ENCODE assay signal across 8 cellular contexts in genomic region chr7:80453699-80454340, GRCh38. TPM values are rescaled to one million over a fixed set of nuclear protein-coding genes. Genes with fewer than 3 reads are reported as not detected.
DNase-seq lines count a peak whose midpoint lies in the region; ATAC-seq, FAIRE-seq and TF ChIP-seq lines count a peak whose summit lies in the region.

No MANE protein-coding gene starts in this region.

- H3K27ac Mint-ChIP-seq in activated naive CD4-positive, alpha-beta T cell treated with anti-CD3 and anti-CD28 coated beads, Interleukin-2, amount 10 ng/mL, durations not matched to agents 7 days and 5 days = no peak overlapping the region

- no peak overlapping the region for H3K4me2 ChIP-seq in A549

- no peak for TF ChIP-seq POLR2A in A549 (IDR thresholded peaks at IDR 0.05; ENCODE audit: low read length)
- no peak for TF ChIP-seq POLR2A in Peyer's patch (IDR thresholded peaks at IDR 0.05)
- TF ChIP-seq POLR2A in vagina (IDR thresholded peaks at IDR 0.05) = no peak

- H3K4me1 Mint-ChIP-seq in activated naive CD4-positive, alpha-beta T cell treated with anti-CD3 and anti-CD28 coated beads, Interleukin-2, amount 10 ng/mL, durations not matched to agents 7 days and 5 days = no peaks in the 10 kb centered on the region

- H3K27ac ChIP-seq in A549 (no peak overlapping the region), Peyer's patch (no peak overlapping the region), vagina (no peak overlapping the region), right atrium auricular region (no peak overlapping the region), aorta (ENCODE audit: low read depth in 1 of 2, low read length in 2 of 2) (no peak overlapping the region)

- CTCF ChIA-PET in A549 (lab: Yijun Ruan, JAX) = interaction anchor here (1.8 kb wide), 1 partner anchor 25 kb away, joined by 7 read pairs; no protein-coding TSS in a partner anchor
- CTCF ChIA-PET in activated naive CD4-positive, alpha-beta T cell treated with anti-CD3 and anti-CD28 coated beads, Interleukin-2, amount 10 ng/mL, durations not matched to agents 7 days and 5 days (lab: Charles Lee) = no interaction called here

- H3K9me3 ChIP-seq in A549 = no peaks in the 10 kb centered on the region
- H3K9me3 ChIP-seq in Peyer's patch = no peaks in the 10 kb centered on the region
- H3K9me3 ChIP-seq in vagina = no peaks in the 10 kb centered on the region
- H3K9me3 ChIP-seq in right atrium auricular region = no peaks in the 10 kb centered on the region
- no peaks in the 10 kb centered on the region for H3K9me3 ChIP-seq in aorta (ENCODE audit: control insufficient read depth, low read length)

- H3K9me3 Mint-ChIP-seq in activated naive CD4-positive, alpha-beta T cell treated with anti-CD3 and anti-CD28 coated beads, Interleukin-2, amount 10 ng/mL, durations not matched to agents 7 days and 5 days = no peaks in the 10 kb centered on the region

- H3K4me3 Mint-ChIP-seq in activated naive CD4-positive, alpha-beta T cell treated with anti-CD3 and anti-CD28 coated beads, Interleukin-2, amount 10 ng/mL, durations not matched to agents 7 days and 5 days = no peak overlapping the region

- H3K36me3 ChIP-seq in Peyer's patch (no peaks in the 10 kb centered on the region), vagina (no peaks in the 10 kb centered on the region), right atrium auricular region (no peaks in the 10 kb centered on the region), aorta (ENCODE audit: control insufficient read depth in 1 of 2, insufficient read depth in 2 of 2, low read length in 1 of 2) (no peaks in the 10 kb centered on the region)

- FAIRE-seq in A549 (lab: Jason Lieb, UNC) (no peak), frontal cortex (lab: Jason Lieb, UNC) (peak; percentile 94)

- H3K4me1 ChIP-seq in A549 (peaks cover 16% of the 10 kb centered on the region), Peyer's patch (no peaks in the 10 kb centered on the region), vagina (no peaks in the 10 kb centered on the region), right atrium auricular region (no peaks in the 10 kb centered on the region), aorta (ENCODE audit: control insufficient read depth in 1 of 2, insufficient read depth in 2 of 2, low read length in 2 of 2) (peaks cover 0 to 1% of the 10 kb centered on the region in 2 donors)

- TF ChIP-seq CTCF in A549 (IDR thresholded peaks at IDR 0.05) = peak; percentile 78
- peak in 4 of 6 experiments; percentile 17 to 58 (median 48) for TF ChIP-seq CTCF in Peyer's patch (IDR thresholded peaks at IDR 0.05)
- peak in 2 of 3 experiments; percentile 10 to 41 for TF ChIP-seq CTCF in vagina (IDR thresholded peaks at IDR 0.05)
- TF ChIP-seq CTCF in right atrium auricular region (IDR thresholded peaks at IDR 0.05) = peak in 1 of 2 donors; percentile 59

- WGBS in A549 (ENCODE audit: missing lambda C conversion rate) = 42% methylated on average over 2 of the region's 2 CpGs
- 24 to 30% methylated on average over 2 of the region's 2 CpGs for WGBS in aorta, 2 donors

- TF ChIP-seq RAD21 in A549 (conservative IDR thresholded peaks at IDR 0.05 in 1 of 2, IDR thresholded peaks at IDR 0.05 in 1 of 2) = peak; percentile 77 to 81

- no peaks in the 10 kb centered on the region for H3K27me3 Mint-ChIP-seq in activated naive CD4-positive, alpha-beta T cell treated with anti-CD3 and anti-CD28 coated beads, Interleukin-2, amount 10 ng/mL, durations not matched to agents 7 days and 5 days

- H3K36me3 Mint-ChIP-seq in activated naive CD4-positive, alpha-beta T cell treated with anti-CD3 and anti-CD28 coated beads, Interleukin-2, amount 10 ng/mL, durations not matched to agents 7 days and 5 days = no peaks in the 10 kb centered on the region

- DNase-seq in A549 (ENCODE audit: low read depth in 1 of 2, low spot score in 1 of 2) = peak; percentile 10 to 40
- DNase-seq in Peyer's patch = no peak
- DNase-seq in frontal cortex (ENCODE audit: low spot score in 2 of 2) = peak in 1 of 2 donors; percentile 2
- no peak for DNase-seq in vagina (ENCODE audit: extremely low spot score in 2 of 2)
- no peak for DNase-seq in activated naive CD4-positive, alpha-beta T cell treated with anti-CD3 and anti-CD28 coated beads, Interleukin-2, amount 10 ng/mL, durations not matched to agents 7 days and 5 days
- no peak for DNase-seq in right atrium auricular region (ENCODE audit: low spot score)
- DNase-seq in aorta = no peak

- H3K4me3 ChIP-seq in A549 = no peak overlapping the region
- no peak overlapping the region for H3K4me3 ChIP-seq in Peyer's patch
- no peak overlapping the region for H3K4me3 ChIP-seq in vagina
- H3K4me3 ChIP-seq in right atrium auricular region = no peak overlapping the region
- H3K4me3 ChIP-seq in aorta (ENCODE audit: low read length in 2 of 2) = no peak overlapping the region

- ATAC-seq in A549 (peak in 1 of 2 experiments; percentile 48; a peak in 1 of 6 replicates), GM18502 (IDR thresholded peaks at IDR 0.05; ENCODE audit: poor library complexity, unreplicated experiment) (peak; percentile 43), aorta (ENCODE audit: low FRiP score) (no peak)

- intact Hi-C loops in vagina (cut with DNase I) (no loop called here), aorta (cut with DNase I) (loop anchor here in 1 of 2 donors (2.0 kb wide), 1 partner anchor 357 kb away; no protein-coding TSS in a partner anchor)

- TF ChIP-seq EP300 in A549 (IDR thresholded peaks at IDR 0.05) = no peak

- POLR2A ChIA-PET in A549 (lab: Yijun Ruan, JAX) = no interaction called here

- H3K27me3 ChIP-seq in Peyer's patch (no peaks in the 10 kb centered on the region), vagina (no peaks in the 10 kb centered on the region), right atrium auricular region (no peaks in the 10 kb centered on the region), aorta (ENCODE audit: control insufficient read depth in 1 of 2, insufficient read depth in 2 of 2, low read length in 1 of 2) (no peaks in the 10 kb centered on the region)

TF ChIP-seq in A549, 52 proteins besides CTCF, POLR2A, EP300 and RAD21:
- TF ChIP-seq HEYL (CRISPR knock-in tag; IDR thresholded peaks at IDR 0.05) (no peak), SMC3 (IDR thresholded peaks at IDR 0.05) (peak; percentile 85), RNF2 (IDR thresholded peaks at IDR 0.05; ENCODE audit: borderline replicate concordance, low read depth) (no peak), SREBF2 (IDR thresholded peaks at IDR 0.05) (no peak), POLR2AphosphoS2 (conservative IDR thresholded peaks at IDR 0.05; ENCODE audit: low read length) (no peak)

RNA-seq across cellular contexts. Expression of gene GNAT3, which starts 58.0 kb away (rescaled TPM):
- polyA plus RNA-seq in A549 (2011; rRNA removed) (not detected in 2 replicates), A549 (2017; fragmentation: RNase III; extraction: RNeasy Plus Mini Kit Qiagen cat#74134 plus additional on column Dnase treatment) (not detected in 3 replicates), aorta (1 to 10 TPM in 1 of 2 donors, not detected in 1; 1.3 TPM)
- not detected in 2 replicates for polyA plus RNA-seq in A549 (2012; cell fraction: cytosol; rRNA removed)
- polyA plus RNA-seq in A549 (2012; cell fraction: nucleus; rRNA removed) = not detected in 2 replicates
- not detected in 2 replicates for polyA minus RNA-seq in A549 (2011; rRNA and poly(A)+ RNA removed)
- total RNA-seq in Peyer's patch (1 to 10 TPM in 2 of 4 donors, not detected in 2; 1.5 to 2.1 TPM), frontal cortex (not detected), vagina (not detected), right atrium auricular region (not detected), aorta (not detected)

Comparison
In these comparisons a context has a peak if more than half of its experiments do, and no peak if none do; other contexts are left out.
1. DNase-seq: peak in A549 (2 of 2); none in Peyer's patch (0 of 3), vagina (0 of 2), activated naive CD4-positive, alpha-beta T cell treated with anti-CD3 and anti-CD28 coated beads, Interleukin-2, amount 10 ng/mL, durations not matched to agents 7 days and 5 days (single experiment), right atrium auricular region (single experiment) and aorta (0 of 2).